Comparison of ENCODE assay signal across 9 cellular contexts in the genomic region with DNA sequence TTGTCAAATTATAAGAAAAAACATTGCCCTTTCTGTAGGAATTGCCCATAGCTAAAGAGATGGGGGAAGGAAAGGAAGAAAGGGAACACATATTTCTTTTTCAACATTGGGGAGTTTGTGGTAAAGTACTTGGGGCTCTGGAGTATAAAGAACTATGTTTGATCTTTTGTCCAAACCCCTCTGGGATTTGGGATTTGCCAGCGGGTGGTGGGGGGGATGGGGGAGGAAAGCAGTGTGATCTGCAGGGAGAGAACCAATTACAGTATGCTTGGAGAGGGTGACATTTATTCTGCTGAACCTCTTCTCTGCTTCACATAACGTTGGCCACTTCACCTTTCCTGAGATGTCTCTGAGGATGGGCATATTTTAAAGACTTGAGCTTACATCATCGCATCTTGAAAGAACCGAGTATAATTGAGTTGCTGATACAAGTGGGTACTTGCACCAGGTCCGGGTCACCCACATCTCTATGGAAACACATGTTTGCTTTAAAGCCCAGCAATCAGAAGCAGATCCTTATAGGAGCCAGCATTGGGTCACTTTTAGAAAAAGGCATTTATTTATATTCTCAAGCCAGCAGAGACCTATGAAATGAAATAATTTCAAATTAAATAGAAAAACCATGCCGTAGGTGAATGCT.
DNase-seq lines count a peak whose midpoint lies in the region; ATAC-seq, FAIRE-seq and TF ChIP-seq lines count a peak whose summit lies in the region.
"Had no signal": no experiment of that assay in that cellular context is flagged by ENCODE, and none has a peak within 500 bp of the region (broad histone marks: within the 10 kb centered on the region; RNA-seq: fewer than 3 reads in every experiment).

No MANE protein-coding gene starts in this region.

- peaks cover 81% of the 10 kb centered on the region for H3K79me2 ChIP-seq in astrocyte (ENCODE audit: insufficient read depth, low read length)

- no peak for FAIRE-seq in astrocyte (lab: Jason Lieb, UNC)

- POLR2A ChIA-PET in activated CD4-positive, alpha-beta T cell treated with anti-CD3 and anti-CD28 coated beads for 36 hours (lab: Charles Lee) = no interaction called here

- H3K27me3 Mint-ChIP-seq in activated CD4-positive, alpha-beta T cell treated with anti-CD3 and anti-CD28 coated beads for 36 hours = no peaks in the 10 kb centered on the region
- H3K27me3 Mint-ChIP-seq in astrocyte (ENCODE audit: low read depth, unreplicated experiment) (no peaks in the 10 kb centered on the region), type B pancreatic cell (no peaks in the 10 kb centered on the region)

- DNase-seq in activated CD4-positive, alpha-beta T cell treated with anti-CD3 and anti-CD28 coated beads for 36 hours = no peak
- no peak for DNase-seq in activated CD4-positive, alpha-beta T cell treated with anti-CD3 and anti-CD28 coated beads, Interleukin-2, amount 50 U/mL, for 48 hours
- DNase-seq in astrocyte (ENCODE audit: low read depth) (no peak), left lung (no peak), type B pancreatic cell (ENCODE audit: extremely low spot score, unreplicated experiment) (no peak), NCI-H2171 (lab: John Stamatoyannopoulos, UW) (no peak)
- DNase-seq: T1000 had no signal

- H3K9me3 ChIP-seq in astrocyte (ENCODE audit: insufficient read depth, low read depth, low read length) = no peaks in the 10 kb centered on the region
- H3K9me3 ChIP-seq in left lung = no peaks in the 10 kb centered on the region

- H3K36me3 Mint-ChIP-seq in activated CD4-positive, alpha-beta T cell treated with anti-CD3 and anti-CD28 coated beads for 36 hours (ENCODE audit: low read depth) = no peaks in the 10 kb centered on the region
- no peaks in the 10 kb centered on the region for H3K36me3 Mint-ChIP-seq in astrocyte (ENCODE audit: low read depth, unreplicated experiment)
- H3K36me3 Mint-ChIP-seq in type B pancreatic cell = peaks cover 6% of the 10 kb centered on the region

- H3K4me3 Mint-ChIP-seq in activated CD4-positive, alpha-beta T cell treated with anti-CD3 and anti-CD28 coated beads for 36 hours = no peak overlapping the region
- H3K4me3 Mint-ChIP-seq in astrocyte (ENCODE audit: unreplicated experiment) (no peak overlapping the region), type B pancreatic cell (peak overlapping the region; percentile 60)

- peaks cover 52% of the 10 kb centered on the region for H3K4me1 Mint-ChIP-seq in activated CD4-positive, alpha-beta T cell treated with anti-CD3 and anti-CD28 coated beads for 36 hours
- H3K4me1 Mint-ChIP-seq in astrocyte (ENCODE audit: low read depth, unreplicated experiment) = peaks cover 62% of the 10 kb centered on the region
- H3K4me1 Mint-ChIP-seq in type B pancreatic cell (ENCODE audit: unreplicated experiment) = peaks cover 62% of the 10 kb centered on the region

- peak overlapping the region; percentile 57 for H3K9ac ChIP-seq in astrocyte (ENCODE audit: low read length)

- no peaks in the 10 kb centered on the region for H3K36me3 ChIP-seq in astrocyte (ENCODE audit: insufficient read depth, low read length)
- H3K36me3 ChIP-seq in left lung = no peaks in the 10 kb centered on the region

- H3K27ac ChIP-seq in astrocyte (ENCODE audit: low read depth, low read length) = peak overlapping the region; percentile 83
- H3K27ac ChIP-seq in left lung = peak overlapping the region; percentile 59 to 80

- H3K4me3 ChIP-seq in astrocyte (ENCODE audit: insufficient read depth, low read depth, low read length) (no peak overlapping the region), left lung (no peak overlapping the region)

- H3K9me3 Mint-ChIP-seq in activated CD4-positive, alpha-beta T cell treated with anti-CD3 and anti-CD28 coated beads for 36 hours (ENCODE audit: low read depth) = no peaks in the 10 kb centered on the region
- H3K9me3 Mint-ChIP-seq in astrocyte (ENCODE audit: unreplicated experiment) (no peaks in the 10 kb centered on the region), type B pancreatic cell (no peaks in the 10 kb centered on the region)

- H2AFZ ChIP-seq in astrocyte (ENCODE audit: low read depth, low read length) = no peak overlapping the region

- CTCF ChIA-PET in activated CD4-positive, alpha-beta T cell treated with anti-CD3 and anti-CD28 coated beads for 36 hours (lab: Charles Lee) = interaction anchor here (0.5 to 1.5 kb wide), 2 partner anchors 106 to 118 kb away, joined by 4 to 5 read pairs; no protein-coding TSS in a partner anchor

- intact Hi-C loops in activated CD4-positive, alpha-beta T cell treated with anti-CD3 and anti-CD28 coated beads for 36 hours (cut with DNase I, micrococcal nuclease) = no loop called here
- intact Hi-C loops in left lung (cut with DNase I) = no loop called here

- H4K20me1 ChIP-seq in astrocyte (ENCODE audit: insufficient read depth, low read length) = no peaks in the 10 kb centered on the region

- H3K4me1 ChIP-seq in astrocyte (ENCODE audit: insufficient read depth, low read length) = peaks cover 47% of the 10 kb centered on the region
- H3K4me1 ChIP-seq in left lung = peaks cover 55 to 69% of the 10 kb centered on the region in 2 donors

- TF ChIP-seq CTCF in astrocyte (IDR thresholded peaks at IDR 0.05; ENCODE audit: insufficient read depth, low read depth, low read length) (no peak), left lung (IDR thresholded peaks at IDR 0.05) (no peak), type B pancreatic cell (conservative IDR thresholded peaks at IDR 0.05) (no peak)

- H3K27ac Mint-ChIP-seq in activated CD4-positive, alpha-beta T cell treated with anti-CD3 and anti-CD28 coated beads for 36 hours = peak overlapping the region; percentile 14
- H3K27ac Mint-ChIP-seq in astrocyte (ENCODE audit: unreplicated experiment) (peak overlapping the region; percentile 28), type B pancreatic cell (peak overlapping the region; percentile 79)

- no peak for ATAC-seq in activated CD4-positive, alpha-beta T cell treated with anti-CD3 and anti-CD28 coated beads for 36 hours
- ATAC-seq in left lung = peak; percentile 47
- no peak for ATAC-seq in HG02623 (IDR thresholded peaks at IDR 0.05; ENCODE audit: unreplicated experiment)
- ATAC-seq in GM21529 (IDR thresholded peaks at IDR 0.05; ENCODE audit: unreplicated experiment) = no peak

- H3K4me2 ChIP-seq in astrocyte (ENCODE audit: low read length) = peak overlapping the region; percentile 76

- H3K27me3 ChIP-seq in astrocyte (ENCODE audit: insufficient read depth, low read length) (no peaks in the 10 kb centered on the region), left lung (no peaks in the 10 kb centered on the region)

Comparison
In these comparisons a context has a peak if more than half of its experiments do, and no peak if none do; other contexts are left out.
1. H3K27ac Mint-ChIP-seq: peak in every context shown above with its lines; median percentile 79 in type B pancreatic cell; 28 in astrocyte; 14 in activated CD4-positive, alpha-beta T cell treated with anti-CD3 and anti-CD28 coated beads for 36 hours.